ENCODE assay signal across 9 cellular contexts in genomic region chr17:83082899-83083367, GRCh38. TPM values are rescaled to one million over a fixed set of nuclear protein-coding genes. Genes with fewer than 3 reads are reported as not detected.
A peak's percentile ranks its signal among the peaks of the same experiment; 100 is the strongest.
DNase-seq lines count a peak whose midpoint lies in the region; ATAC-seq and TF ChIP-seq lines count a peak whose summit lies in the region.
"Had no signal": no experiment of that assay in that cellular context is flagged by ENCODE, and none has a peak within 500 bp of the region (broad histone marks: within the 10 kb centered on the region; RNA-seq: fewer than 3 reads in every experiment).

No MANE protein-coding gene starts in this region.

- H3K27ac ChIP-seq in CD4-positive, alpha-beta memory T cell (ENCODE audit: low read depth, low read length), result peak overlapping the region; percentile 6
- H3K27ac ChIP-seq in RWPE1, result peak overlapping the region; percentile 90
- peak overlapping the region; percentile 60 to 95 (median 92) for H3K27ac ChIP-seq in esophagus squamous epithelium

- TF ChIP-seq POLR2A in esophagus squamous epithelium (IDR thresholded peaks at IDR 0.05), result no peak

- DNase-seq in CD4-positive, alpha-beta memory T cell, result no peak
- DNase-seq in RWPE1 (ENCODE audit: low spot score) (no peak), esophagus squamous epithelium (lab: John Stamatoyannopoulos, UW) (no peak), sciatic nerve (ENCODE audit: low spot score) (no peak), GM10248 (ENCODE audit: extremely low spot score) (no peak), Kasumi-1 (lab: John Stamatoyannopoulos, UW) (no peak)
- DNase-seq: NCI-H524 had no signal

- H3K36me3 ChIP-seq in CD4-positive, alpha-beta memory T cell (ENCODE audit: insufficient read depth, low read length), result no peaks in the 10 kb centered on the region
- H3K36me3 ChIP-seq in esophagus squamous epithelium, result peaks cover 4 to 52% (median 6%) of the 10 kb centered on the region in 3 donors

- H3K4me1 Mint-ChIP-seq in CD4-positive, alpha-beta memory T cell, result peaks cover 8 to 40% (median 25%) of the 10 kb centered on the region in 4 donors

- H3K4me3 Mint-ChIP-seq in CD4-positive, alpha-beta memory T cell, result peak overlapping the region in 7 of 8 donors; percentile 56 to 82 (median 68)

- peaks cover 0 to 6% (median 0%) of the 10 kb centered on the region in 8 donors for H3K9me3 Mint-ChIP-seq in CD4-positive, alpha-beta memory T cell

- peaks cover 29% of the 10 kb centered on the region for H3K4me1 ChIP-seq in CD4-positive, alpha-beta memory T cell (ENCODE audit: insufficient read depth, low read length)
- peaks cover 37 to 86% (median 63%) of the 10 kb centered on the region in 3 donors for H3K4me1 ChIP-seq in esophagus squamous epithelium

- no peak overlapping the region for H3K4me3 ChIP-seq in CD4-positive, alpha-beta memory T cell (ENCODE audit: low read length in 2 of 2)
- peak overlapping the region; percentile 2 to 91 (median 19) for H3K4me3 ChIP-seq in esophagus squamous epithelium

- H3K27ac Mint-ChIP-seq in CD4-positive, alpha-beta memory T cell, result peak overlapping the region in 6 of 7 donors; percentile 3 to 94 (median 76)

- peaks cover 0 to 7% of the 10 kb centered on the region in 2 donors for H3K36me3 Mint-ChIP-seq in CD4-positive, alpha-beta memory T cell

- H3K27me3 ChIP-seq in CD4-positive, alpha-beta memory T cell (ENCODE audit: insufficient read depth, low read length), result no peaks in the 10 kb centered on the region
- peaks cover 0 to 31% (median 0%) of the 10 kb centered on the region in 4 donors for H3K27me3 ChIP-seq in esophagus squamous epithelium

- H3K9me3 ChIP-seq in CD4-positive, alpha-beta memory T cell (ENCODE audit: control insufficient read depth in 1 of 2, low read length in 2 of 2), result no peaks in the 10 kb centered on the region
- H3K9me3 ChIP-seq in esophagus squamous epithelium, result no peaks in the 10 kb centered on the region

- CTCF ChIA-PET in CD4-positive, alpha-beta memory T cell (lab: Charles Lee; ENCODE audit: partially characterized antibody), result interaction anchor here (1.0 kb wide), 1 partner anchor 303 kb away, joined by 3 read pairs; no protein-coding TSS in a partner anchor
- CTCF ChIA-PET in RWPE1 (lab: Yijun Ruan, JAX) (no interaction called here), GM10248 (lab: Yijun Ruan, JAX) (no interaction called here)

- TF ChIP-seq CTCF in RWPE1 (conservative IDR thresholded peaks at IDR 0.05; ENCODE audit: low read depth), result no peak
- TF ChIP-seq CTCF in esophagus squamous epithelium (IDR thresholded peaks at IDR 0.05), result no peak
- no peak for TF ChIP-seq CTCF in GM10248 (IDR thresholded peaks at IDR 0.05; ENCODE audit: control extremely low read depth, extremely low read depth, low read depth, missing control alignments)

- H3K27me3 Mint-ChIP-seq in CD4-positive, alpha-beta memory T cell, result no peaks in the 10 kb centered on the region

- POLR2A ChIA-PET in CD4-positive, alpha-beta memory T cell (lab: Charles Lee; ENCODE audit: partially characterized antibody), result no interaction called here
- POLR2A ChIA-PET in RWPE1 (lab: Yijun Ruan, JAX; ENCODE audit: low non-redundant PET), result no interaction called here
- POLR2A ChIA-PET in GM10248 (lab: Yijun Ruan, JAX), result no interaction called here

- intact Hi-C loops in CD4-positive, alpha-beta memory T cell (cut with micrococcal nuclease), result no loop called here
- intact Hi-C loops in esophagus squamous epithelium (cut with DNase I) (no loop called here), sciatic nerve (cut with DNase I) (no loop called here)

- WGBS in esophagus squamous epithelium, 2 donors, result 89 to 95% methylated on average over 10 to 11 of the region's 21 CpGs

- ATAC-seq in sciatic nerve (peak; percentile 3), GM18520 (IDR thresholded peaks at IDR 0.05; ENCODE audit: unreplicated experiment) (no peak), GM21619 (IDR thresholded peaks at IDR 0.05; ENCODE audit: unreplicated experiment) (no peak)

RNA-seq across cellular contexts. Expression of gene METRNL, which starts 3.5 kb away (rescaled TPM):
- 1 to 10 TPM; 6.2 to 6.5 TPM for total RNA-seq in CD4-positive, alpha-beta memory T cell
- 1 to 10 TPM in 1 of 2 donors, under 1 TPM in 1; 0.67 to 1.8 TPM for polyA plus RNA-seq in CD4-positive, alpha-beta memory T cell
- total RNA-seq in esophagus squamous epithelium (100 to 1,000 TPM in 1 of 4 donors, 10 to 100 TPM in 3; 80.3 to 137 (median 87.7) TPM), sciatic nerve (131 TPM)

Comparison
In these comparisons a context has a peak if more than half of its experiments do, and no peak if none do; other contexts are left out.
1. H3K27ac ChIP-seq: peak in every context shown above with its lines; median percentile 92 in esophagus squamous epithelium; 90 in RWPE1; 6 in CD4-positive, alpha-beta memory T cell.
2. H3K4me3 ChIP-seq: peak in esophagus squamous epithelium (4 of 4); none in CD4-positive, alpha-beta memory T cell (0 of 2).
3. RNA of gene METRNL, which starts 3.5 kb away (total RNA-seq): 131 TPM in sciatic nerve (single experiment) and 80.3 to 137 TPM in esophagus squamous epithelium; 6.2 to 6.5 TPM in CD4-positive, alpha-beta memory T cell; every median in the first group is over 10 times any median in the second.